Comparison of ENCODE assay signal across 8 cellular contexts in genomic region chr16:50666658-50667496, GRCh38. TPM values are rescaled to one million over a fixed set of nuclear protein-coding genes. Genes with fewer than 3 reads are reported as not detected.
DNase-seq lines count a peak whose midpoint lies in the region; ATAC-seq and TF ChIP-seq lines count a peak whose summit lies in the region.

No MANE protein-coding gene starts in this region.

- peak overlapping the region; percentile 4 to 36 for H3K4me3 ChIP-seq in CD4-positive, alpha-beta memory T cell (ENCODE audit: low read length in 2 of 2)
- peak overlapping the region in 1 of 4 donors; percentile 16 for H3K4me3 ChIP-seq in esophagus muscularis mucosa

- no peak for TF ChIP-seq POLR2A in esophagus muscularis mucosa (IDR thresholded peaks at IDR 0.05; ENCODE audit: low read depth)

- H3K27me3 ChIP-seq in CD4-positive, alpha-beta memory T cell (ENCODE audit: insufficient read depth, low read length): no peaks in the 10 kb centered on the region
- no peaks in the 10 kb centered on the region for H3K27me3 ChIP-seq in esophagus muscularis mucosa

- H3K27ac ChIP-seq in CD4-positive, alpha-beta memory T cell (ENCODE audit: low read depth, low read length): peak overlapping the region; percentile 50
- no peak overlapping the region for H3K27ac ChIP-seq in esophagus muscularis mucosa (replicated peaks in 1 of 4)

- H3K4me3 Mint-ChIP-seq in CD4-positive, alpha-beta memory T cell: peak overlapping the region; percentile 71 to 87 (median 83)
- peak overlapping the region; percentile 37 for H3K4me3 Mint-ChIP-seq in activated CD8-positive, alpha-beta memory T cell treated with anti-CD3 and anti-CD28 coated beads, Interleukin-2, amount 10 ng/mL, durations not matched to agents 7 days and 5 days

- TF ChIP-seq EP300 in esophagus muscularis mucosa (IDR thresholded peaks at IDR 0.05): no peak

- DNase-seq in CD4-positive, alpha-beta memory T cell: peak; percentile 30 to 67 (median 48)
- peak; percentile 83 for DNase-seq in activated CD8-positive, alpha-beta memory T cell treated with anti-CD3 and anti-CD28 coated beads, Interleukin-2, amount 10 ng/mL, durations not matched to agents 7 days and 5 days
- peak; percentile 20 to 31 for DNase-seq in stimulated activated CD4-positive, alpha-beta T cell treated with anti-CD3 and anti-CD28 coated beads, Interleukin-1b, Interleukin-23, amount 100 ng/mL, for 4 hours (ENCODE audit: low read depth in 2 of 2)
- DNase-seq in NCI-H446 (lab: John Stamatoyannopoulos, UW) (no peak), esophagus muscularis mucosa (ENCODE audit: extremely low spot score) (no peak), islet precursor cell (no peak)

- H3K27ac Mint-ChIP-seq in CD4-positive, alpha-beta memory T cell: peak overlapping the region; percentile 80 to 96 (median 95)
- H3K27ac Mint-ChIP-seq in activated CD8-positive, alpha-beta memory T cell treated with anti-CD3 and anti-CD28 coated beads, Interleukin-2, amount 10 ng/mL, durations not matched to agents 7 days and 5 days: peak overlapping the region; percentile 92

- peaks cover 0 to 7% (median 5%) of the 10 kb centered on the region in 8 donors for H3K9me3 Mint-ChIP-seq in CD4-positive, alpha-beta memory T cell
- peaks cover 3% of the 10 kb centered on the region for H3K9me3 Mint-ChIP-seq in activated CD8-positive, alpha-beta memory T cell treated with anti-CD3 and anti-CD28 coated beads, Interleukin-2, amount 10 ng/mL, durations not matched to agents 7 days and 5 days (ENCODE audit: low read depth)

- H3K36me3 Mint-ChIP-seq in CD4-positive, alpha-beta memory T cell: peaks cover 16 to 37% of the 10 kb centered on the region in 2 donors
- H3K36me3 Mint-ChIP-seq in activated CD8-positive, alpha-beta memory T cell treated with anti-CD3 and anti-CD28 coated beads, Interleukin-2, amount 10 ng/mL, durations not matched to agents 7 days and 5 days: peaks cover 30% of the 10 kb centered on the region

- peaks cover 40% of the 10 kb centered on the region for H3K4me1 ChIP-seq in CD4-positive, alpha-beta memory T cell (ENCODE audit: insufficient read depth, low read length)
- peaks cover 10 to 31% (median 29%) of the 10 kb centered on the region in 4 donors for H3K4me1 ChIP-seq in esophagus muscularis mucosa

- intact Hi-C loops in CD4-positive, alpha-beta memory T cell (cut with micrococcal nuclease): loop anchor here (1.0 to 5.0 kb wide), 3 partner anchors 14 to 400 kb away; partner anchors contain the start of genes ADCY7 and SNX20
- intact Hi-C loops in esophagus muscularis mucosa (cut with DNase I): loop anchor here (10.0 kb wide), 2 partner anchors 122 to 422 kb away; partner anchors contain the start of gene NKD1

- no peak for TF ChIP-seq CTCF in esophagus muscularis mucosa (IDR thresholded peaks at IDR 0.05)

- peak; percentile 40 for ATAC-seq in GM19468 (IDR thresholded peaks at IDR 0.05; ENCODE audit: extremely low read depth, unreplicated experiment)
- peak; percentile 82 for ATAC-seq in HG03460 (IDR thresholded peaks at IDR 0.05; ENCODE audit: unreplicated experiment)
- ATAC-seq in activated CD8-positive, alpha-beta memory T cell treated with anti-CD3 and anti-CD28 coated beads, Interleukin-2, amount 10 ng/mL, durations not matched to agents 7 days and 5 days: peak; percentile 83

- POLR2A ChIA-PET in CD4-positive, alpha-beta memory T cell (lab: Charles Lee; ENCODE audit: partially characterized antibody): interaction anchor here (0.7 to 19.4 kb wide), 22 partner anchors 9 to 643 kb away, joined by 3 to 478 read pairs (median 4); partner anchors contain the start of genes CNEP1R1, CYLD, NKD1 and SNX20

- H3K4me1 Mint-ChIP-seq in CD4-positive, alpha-beta memory T cell: peaks cover 22 to 51% (median 36%) of the 10 kb centered on the region in 4 donors
- H3K4me1 Mint-ChIP-seq in activated CD8-positive, alpha-beta memory T cell treated with anti-CD3 and anti-CD28 coated beads, Interleukin-2, amount 10 ng/mL, durations not matched to agents 7 days and 5 days: peaks cover 47% of the 10 kb centered on the region

- H3K27me3 Mint-ChIP-seq in CD4-positive, alpha-beta memory T cell: no peaks in the 10 kb centered on the region
- H3K27me3 Mint-ChIP-seq in activated CD8-positive, alpha-beta memory T cell treated with anti-CD3 and anti-CD28 coated beads, Interleukin-2, amount 10 ng/mL, durations not matched to agents 7 days and 5 days: no peaks in the 10 kb centered on the region

- 70% methylated on average over 8 of the region's 9 CpGs for WGBS in esophagus muscularis mucosa

- peaks cover 3 to 4% of the 10 kb centered on the region in 2 donors for H3K9me3 ChIP-seq in CD4-positive, alpha-beta memory T cell (ENCODE audit: control insufficient read depth in 1 of 2, low read length in 2 of 2)
- peaks cover 0 to 7% (median 4%) of the 10 kb centered on the region in 4 donors for H3K9me3 ChIP-seq in esophagus muscularis mucosa

- CTCF ChIA-PET in CD4-positive, alpha-beta memory T cell (lab: Charles Lee; ENCODE audit: partially characterized antibody): interaction anchor here (0.6 to 24.1 kb wide), 58 partner anchors 11 to 642 kb away, joined by 3 to 458 read pairs (median 5); partner anchors contain the start of genes CNEP1R1, CYLD, HEATR3 and SNX20
- CTCF ChIA-PET in activated CD8-positive, alpha-beta memory T cell treated with anti-CD3 and anti-CD28 coated beads, Interleukin-2, amount 10 ng/mL, durations not matched to agents 7 days and 5 days (lab: Charles Lee): interaction anchor here (0.7 to 10.0 kb wide), 38 partner anchors 10 to 642 kb away, joined by 3 to 252 read pairs (median 5); partner anchors contain the start of genes BRD7, CNEP1R1, CYLD and NKD1

- H3K36me3 ChIP-seq in CD4-positive, alpha-beta memory T cell (ENCODE audit: insufficient read depth, low read length): peaks cover 11% of the 10 kb centered on the region
- H3K36me3 ChIP-seq in esophagus muscularis mucosa: no peaks in the 10 kb centered on the region

RNA-seq across cellular contexts. Expression of gene SNX20, which starts 14.2 kb away (rescaled TPM):
- 10 to 100 TPM; 88.9 to 90.1 TPM for total RNA-seq in CD4-positive, alpha-beta memory T cell
- polyA plus RNA-seq in CD4-positive, alpha-beta memory T cell: 100 to 1,000 TPM in 1 of 2 donors, 10 to 100 TPM in 1; 62.5 to 106 TPM
- total RNA-seq in activated CD8-positive, alpha-beta memory T cell treated with anti-CD3 and anti-CD28 coated beads, Interleukin-2, amount 10 ng/mL, durations not matched to agents 7 days and 5 days: 10 to 100 TPM; 60.0 to 72.1 TPM
- 1 to 10 TPM in 3 of 4 donors, under 1 TPM in 1; 0.39 to 5.0 (median 1.8) TPM for total RNA-seq in esophagus muscularis mucosa

RNA-seq across cellular contexts. Expression of gene NOD2, which starts 26.5 kb away (rescaled TPM):
- total RNA-seq in CD4-positive, alpha-beta memory T cell: 10 to 100 TPM in 1 of 2 experiments, 1 to 10 TPM in 1; 9.8 to 10.9 TPM
- polyA plus RNA-seq in CD4-positive, alpha-beta memory T cell: 1 to 10 TPM; 2.2 to 3.7 TPM
- total RNA-seq in activated CD8-positive, alpha-beta memory T cell treated with anti-CD3 and anti-CD28 coated beads, Interleukin-2, amount 10 ng/mL, durations not matched to agents 7 days and 5 days: 10 to 100 TPM in 1 of 2 experiments, 1 to 10 TPM in 1; 6.5 to 10.7 TPM
- 1 to 10 TPM; 1.2 to 6.0 (median 2.5) TPM for total RNA-seq in esophagus muscularis mucosa

Comparison
In these comparisons a context has a peak if more than half of its experiments do, and no peak if none do; other contexts are left out.
1. DNase-seq: peak in CD4-positive, alpha-beta memory T cell (5 of 5), activated CD8-positive, alpha-beta memory T cell treated with anti-CD3 and anti-CD28 coated beads, Interleukin-2, amount 10 ng/mL, durations not matched to agents 7 days and 5 days (single experiment) and stimulated activated CD4-positive, alpha-beta T cell treated with anti-CD3 and anti-CD28 coated beads, Interleukin-1b, Interleukin-23, amount 100 ng/mL, for 4 hours (2 of 2); none in NCI-H446 (0 of 2), esophagus muscularis mucosa (single experiment) and islet precursor cell (single experiment).
2. RNA of gene SNX20, which starts 14.2 kb away (total RNA-seq): 88.9 to 90.1 TPM in CD4-positive, alpha-beta memory T cell and 60.0 to 72.1 TPM in activated CD8-positive, alpha-beta memory T cell treated with anti-CD3 and anti-CD28 coated beads, Interleukin-2, amount 10 ng/mL, durations not matched to agents 7 days and 5 days; 0.39 to 5.0 TPM in esophagus muscularis mucosa; every median in the first group is over 10 times any median in the second.
3. Peak in every context shown above with its lines, with median percentiles within 50 percentile points of each other: ATAC-seq.